In genomic region chr22:32477608-32478007, GRCh38 we compare ENCODE assay signal across 1 cellular context.
TF ChIP-seq lines count a peak whose summit lies in the region.

No MANE protein-coding gene starts in this region.

TF ChIP-seq in neural cell, 6 proteins besides CTCF, POLR2A, EP300 and RAD21 (continued from another document):
- TF ChIP-seq REST (IDR thresholded peaks at IDR 0.05; ENCODE audit: borderline replicate concordance): no peak
- no peak for TF ChIP-seq POLR2AphosphoS5 (IDR thresholded peaks at IDR 0.05)
